ENCODE assay signal across 21 cellular contexts in the genomic region with DNA sequence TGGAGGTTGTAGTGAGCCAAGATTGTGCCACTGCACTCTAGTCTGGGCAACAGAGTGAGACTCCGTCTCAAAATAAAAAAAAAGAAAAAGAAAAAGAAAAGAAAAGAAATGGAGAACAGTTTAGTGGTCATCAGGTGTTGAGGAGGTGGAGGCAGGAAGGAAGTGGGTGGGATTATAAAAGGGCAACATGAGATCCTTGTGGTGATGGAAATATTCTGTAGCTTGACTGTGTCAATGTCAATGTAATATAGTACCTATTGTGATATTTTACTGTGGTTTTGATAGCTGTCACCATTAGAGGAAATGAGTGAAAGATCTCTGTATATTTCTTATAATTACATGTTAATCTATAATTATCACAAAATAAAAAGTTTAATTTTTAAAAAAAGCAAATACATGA.
"Had no signal": no experiment of that assay in that cellular context is flagged by ENCODE, and none has a peak within 500 bp of the region (broad histone marks: within the 10 kb centered on the region; RNA-seq: fewer than 3 reads in every experiment).

No MANE protein-coding gene starts in this region.

- H3K27ac ChIP-seq: esophagus squamous epithelium, left ventricle myocardium inferior, lower lobe of right lung, neural progenitor cell, ovary, right atrium auricular region, sigmoid colon, skin epidermis, testis, tibial nerve, upper lobe of right lung, vagina had no signal

- H3K4me3 ChIP-seq: esophagus squamous epithelium, left ventricle myocardium inferior, lower lobe of right lung, neural progenitor cell, ovary, right atrium auricular region, sigmoid colon, skin epidermis, testis, tibial nerve, upper lobe of right lung, vagina had no signal

- H3K4me3 Mint-ChIP-seq: immature natural killer cell; memory B cell; mesothelial cell of epicardium; natural killer cell treated with Interleukin-12 subunit alpha and Interleukin-12 subunit beta and Interleukin-15 and Interleukin-18, amount 100 ng/mL, for 72 hours; neural progenitor cell had no signal

- H3K27ac Mint-ChIP-seq: immature natural killer cell; memory B cell; mesothelial cell of epicardium; natural killer cell treated with Interleukin-12 subunit alpha and Interleukin-12 subunit beta and Interleukin-15 and Interleukin-18, amount 100 ng/mL, for 72 hours; neural progenitor cell had no signal

- DNase-seq: esophagus squamous epithelium; foreskin fibroblast; immature natural killer cell; left ventricle myocardium inferior; lower lobe of right lung; nucleus accumbens; ovary; sigmoid colon; stimulated activated CD4-positive, alpha-beta T cell treated with anti-CD3 and anti-CD28 coated beads, Interleukin-2, amount 100 ng/mL, for 24 hours; stimulated activated CD4-positive, alpha-beta T cell treated with anti-CD3 and anti-CD28 coated beads, Interleukin-4, amount 100 ng/mL, for 4 hours; stimulated activated naive CD4-positive, alpha-beta T cell; testis; upper lobe of right lung had no signal

- H3K9me3 Mint-ChIP-seq: memory B cell; mesothelial cell of epicardium; natural killer cell treated with Interleukin-12 subunit alpha and Interleukin-12 subunit beta and Interleukin-15 and Interleukin-18, amount 100 ng/mL, for 72 hours; neural progenitor cell had no signal

- H3K4me1 Mint-ChIP-seq: mesothelial cell of epicardium had no signal

- H3K9me3 ChIP-seq: esophagus squamous epithelium, left ventricle myocardium inferior, lower lobe of right lung, ovary, right atrium auricular region, sigmoid colon, testis, tibial nerve, upper lobe of right lung, vagina had no signal

- ATAC-seq: lower lobe of right lung; natural killer cell treated with Interleukin-12 subunit alpha and Interleukin-12 subunit beta and Interleukin-15 and Interleukin-18, amount 100 ng/mL, for 72 hours; upper lobe of right lung had no signal

- H3K36me3 Mint-ChIP-seq: immature natural killer cell; memory B cell; mesothelial cell of epicardium; natural killer cell treated with Interleukin-12 subunit alpha and Interleukin-12 subunit beta and Interleukin-15 and Interleukin-18, amount 100 ng/mL, for 72 hours; neural progenitor cell had no signal

- H3K36me3 ChIP-seq: esophagus squamous epithelium, left ventricle myocardium inferior, lower lobe of right lung, neural progenitor cell, ovary, right atrium auricular region, sigmoid colon, tibial nerve, upper lobe of right lung, vagina had no signal

- H3K27me3 ChIP-seq: esophagus squamous epithelium, neural progenitor cell, ovary, right atrium auricular region, sigmoid colon, testis, tibial nerve, upper lobe of right lung, vagina had no signal

- H3K4me1 ChIP-seq: esophagus squamous epithelium, left ventricle myocardium inferior, lower lobe of right lung, neural progenitor cell, right atrium auricular region, sigmoid colon, testis, tibial nerve, upper lobe of right lung, vagina had no signal
